In the genomic region with DNA sequence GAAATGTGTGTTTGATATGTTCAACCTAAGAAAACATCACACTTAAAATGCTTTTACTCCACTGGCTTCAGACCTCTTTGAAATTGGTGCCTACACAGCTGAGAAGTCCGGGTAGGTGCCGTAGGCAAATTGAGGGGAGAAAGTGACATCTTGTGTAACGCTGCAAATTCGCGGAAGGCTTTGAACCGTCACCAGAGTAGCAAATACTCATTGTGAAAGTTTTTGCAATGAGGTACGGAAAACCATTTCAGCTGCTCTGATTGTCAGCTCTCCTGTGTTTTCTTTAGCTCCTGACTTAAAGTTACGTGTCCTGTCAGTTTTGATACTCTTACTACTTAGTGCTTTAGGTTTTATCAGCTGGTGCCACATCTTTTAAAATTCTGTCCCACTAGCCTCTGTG, we compare ENCODE assay signal across 8 cellular contexts.
DNase-seq lines count a peak whose midpoint lies in the region; ATAC-seq and TF ChIP-seq lines count a peak whose summit lies in the region.

No MANE protein-coding gene starts in this region.

- peaks cover 10 to 13% (median 11%) of the 10 kb centered on the region in 3 donors for H3K36me3 Mint-ChIP-seq in CD8-positive, alpha-beta memory T cell

- ATAC-seq in GM19455 (IDR thresholded peaks at IDR 0.05; ENCODE audit: unreplicated experiment): peak; percentile 85
- peak; percentile 88 for ATAC-seq in HG03460 (IDR thresholded peaks at IDR 0.05; ENCODE audit: unreplicated experiment)

- no peak for TF ChIP-seq CTCF in hepatocyte (IDR thresholded peaks at IDR 0.05; ENCODE audit: poor library complexity)

- H3K79me2 ChIP-seq in hepatocyte: no peaks in the 10 kb centered on the region

- CTCF ChIA-PET in CD8-positive, alpha-beta memory T cell (lab: Charles Lee): interaction anchor here (1.3 kb wide), 1 partner anchor 21 kb away, joined by 3 read pairs; no protein-coding TSS in a partner anchor

- H4K20me1 ChIP-seq in hepatocyte (ENCODE audit: insufficient read depth, poor library complexity, severe bottlenecking): no peaks in the 10 kb centered on the region

- DNase-seq in ELF-1 (ENCODE audit: low read depth, low spot score) (peak; percentile 16), hepatocyte (ENCODE audit: low spot score) (no peak), HCEC 1CT (no peak), NCI-H526 treated with DMSO at 0.1 percent for 48 hours (lab: John Stamatoyannopoulos, UW) (no peak)
- no peak for DNase-seq in activated CD8-positive, alpha-beta memory T cell treated with anti-CD3 and anti-CD28 coated beads, Interleukin-2, amount 50 U/mL, for 48 hours
- DNase-seq in CD8-positive, alpha-beta memory T cell: no peak

- H3K36me3 ChIP-seq in hepatocyte (replicated peaks; ENCODE audit: insufficient read depth, low read depth): no peaks in the 10 kb centered on the region
- no peaks in the 10 kb centered on the region for H3K36me3 ChIP-seq in CD8-positive, alpha-beta memory T cell (ENCODE audit: insufficient read depth, low read length)

- no peaks in the 10 kb centered on the region for H3K9me2 ChIP-seq in hepatocyte (replicated peaks; ENCODE audit: insufficient read depth)

- H3K4me1 ChIP-seq in hepatocyte (ENCODE audit: insufficient read depth): peaks cover 18% of the 10 kb centered on the region
- H3K4me1 ChIP-seq in CD8-positive, alpha-beta memory T cell (ENCODE audit: insufficient read depth, low read length): peaks cover 17% of the 10 kb centered on the region

- H3K27ac ChIP-seq in hepatocyte: peak overlapping the region; percentile 65
- no peak overlapping the region for H3K27ac ChIP-seq in CD8-positive, alpha-beta memory T cell (ENCODE audit: low read depth, low read length)

- no peak overlapping the region for H3K4me3 ChIP-seq in hepatocyte
- no peak overlapping the region for H3K4me3 ChIP-seq in CD8-positive, alpha-beta memory T cell (ENCODE audit: low read length)

- H3K4me3 Mint-ChIP-seq in CD8-positive, alpha-beta memory T cell: no peak overlapping the region

- H3K27me3 ChIP-seq in hepatocyte: no peaks in the 10 kb centered on the region
- no peaks in the 10 kb centered on the region for H3K27me3 ChIP-seq in CD8-positive, alpha-beta memory T cell (ENCODE audit: insufficient read depth, low read length, poor library complexity, severe bottlenecking)

- H3K4me2 ChIP-seq in hepatocyte: no peak overlapping the region

- POLR2A ChIA-PET in CD8-positive, alpha-beta memory T cell (lab: Charles Lee): no interaction called here

- WGBS in hepatocyte (ENCODE audit: low lambda C conversion rate, missing lambda C conversion rate): 75% methylated on average over 8 of the region's 8 CpGs

- no peaks in the 10 kb centered on the region for H3K9me3 ChIP-seq in hepatocyte (ENCODE audit: low read depth)
- H3K9me3 ChIP-seq in CD8-positive, alpha-beta memory T cell (ENCODE audit: low read length): no peaks in the 10 kb centered on the region

- peaks cover 0 to 9% (median 2%) of the 10 kb centered on the region in 5 donors for H3K9me3 Mint-ChIP-seq in CD8-positive, alpha-beta memory T cell

- H3K4me1 Mint-ChIP-seq in CD8-positive, alpha-beta memory T cell: peaks cover 16 to 27% (median 25%) of the 10 kb centered on the region in 3 donors

- H2AFZ ChIP-seq in hepatocyte: no peak overlapping the region

- H3K27ac Mint-ChIP-seq in CD8-positive, alpha-beta memory T cell: peak overlapping the region in 1 of 8 donors; percentile 69

- no peaks in the 10 kb centered on the region for H3K27me3 Mint-ChIP-seq in CD8-positive, alpha-beta memory T cell
